In genomic region chr2:68127358-68128242, GRCh38 we compare ENCODE assay signal across 1 cellular context.
TF ChIP-seq lines count a peak whose summit lies in the region.

No MANE protein-coding gene starts in this region.

TF ChIP-seq in GM23338, 12 proteins besides CTCF, POLR2A, EP300 and RAD21 (continued from another document):
- TF ChIP-seq ZNF462 (CRISPR knock-in tag; IDR thresholded peaks at IDR 0.05) = no peak
- TF ChIP-seq NANOG (IDR thresholded peaks at IDR 0.05; ENCODE audit: borderline replicate concordance) = no peak
- TF ChIP-seq CREB1 (CRISPR knock-in tag; IDR thresholded peaks at IDR 0.05; ENCODE audit: low read depth) = no peak
- no peak for TF ChIP-seq ETS1 (IDR thresholded peaks at IDR 0.05)
- TF ChIP-seq EZH2phosphoT487 (IDR thresholded peaks at IDR 0.05; ENCODE audit: unreplicated experiment) = no peak
- no peak for TF ChIP-seq STAT1 (IDR thresholded peaks at IDR 0.05; ENCODE audit: unreplicated experiment)
